11 cellular contexts compared by ENCODE assay signal in genomic region chr19:54606891-54607781, GRCh38. TPM values are rescaled to one million over a fixed set of nuclear protein-coding genes. Genes with fewer than 3 reads are reported as not detected.
DNase-seq lines count a peak whose midpoint lies in the region; ATAC-seq and TF ChIP-seq lines count a peak whose summit lies in the region.
"Had no signal": no experiment of that assay in that cellular context is flagged by ENCODE, and none has a peak within 500 bp of the region (broad histone marks: within the 10 kb centered on the region; RNA-seq: fewer than 3 reads in every experiment).

No MANE protein-coding gene starts in this region.

- ATAC-seq in GM18498 (IDR thresholded peaks at IDR 0.05; ENCODE audit: unreplicated experiment): peak; percentile 49
- ATAC-seq in GM21825 (IDR thresholded peaks at IDR 0.05; ENCODE audit: unreplicated experiment): peak; percentile 70
- peak; percentile 48 for ATAC-seq in left ventricle myocardium superior
- ATAC-seq in HG03095 (IDR thresholded peaks at IDR 0.05; ENCODE audit: unreplicated experiment): no peak

- intact Hi-C loops in left ventricle myocardium superior (cut with micrococcal nuclease): no loop called here

- no peak for DNase-seq in left ventricle myocardium superior
- no peak for DNase-seq in GM13976 (ENCODE audit: low spot score)
- DNase-seq in NCI-H1048 (lab: John Stamatoyannopoulos, UW): no peak
- DNase-seq: DMS53; stimulated activated CD4-positive, alpha-beta T cell treated with anti-CD3 and anti-CD28 coated beads, Interleukin-12 subunit alpha, Interleukin-12 subunit beta, amount 100 ng/mL, for 4 hours; testis had no signal

- TF ChIP-seq CTCF in GM13976 (IDR thresholded peaks at IDR 0.05; ENCODE audit: borderline replicate concordance, control extremely low read depth, extremely low read depth, insufficient read depth, missing control alignments): no peak

- in situ Hi-C loops in GM13976 (cut with MboI; ENCODE audit: low sequenced_read_pairs, unreplicated experiment): no loop called here

RNA-seq across cellular contexts. Expression of gene LILRA1, which starts 13.7 kb away (rescaled TPM):
- 0.50 TPM for total RNA-seq in left ventricle myocardium superior
- total RNA-seq: fibroblast of villous mesenchyme, HT1080 had no signal

RNA-seq across cellular contexts. Expression of gene LILRB1, which starts 23.1 kb away (rescaled TPM):
- 2.2 TPM for total RNA-seq in left ventricle myocardium superior
- total RNA-seq: fibroblast of villous mesenchyme, HT1080 had no signal

RNA-seq across cellular contexts. Expression of gene LILRA2, which starts 33.5 kb away (rescaled TPM):
- total RNA-seq in left ventricle myocardium superior: 2.0 TPM
- total RNA-seq: fibroblast of villous mesenchyme, HT1080 had no signal

RNA-seq across cellular contexts. Expression of gene LILRB4, which starts 55.6 kb away (rescaled TPM):
- 3.3 TPM for total RNA-seq in left ventricle myocardium superior
- total RNA-seq: fibroblast of villous mesenchyme, HT1080 had no signal
